In the genomic region with DNA sequence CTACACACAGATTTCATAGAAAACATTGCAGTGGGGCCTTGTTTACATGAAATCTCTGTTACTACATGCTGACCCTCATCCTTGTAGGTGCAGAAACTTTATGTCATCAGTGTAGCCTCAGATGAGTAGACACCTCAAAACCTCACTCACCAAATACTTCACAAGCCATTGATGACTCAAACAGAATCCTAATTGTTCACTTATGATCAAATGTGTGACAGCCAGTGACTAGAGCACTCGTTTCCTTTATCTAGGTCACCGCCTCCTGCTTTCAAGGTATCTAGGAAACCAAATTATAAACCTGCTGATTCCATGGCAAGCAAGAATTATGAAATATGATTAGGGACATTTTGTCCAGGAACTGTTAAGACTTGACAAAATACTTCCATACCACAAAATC, we compare ENCODE assay signal across 12 cellular contexts.
A peak's percentile ranks its signal among the peaks of the same experiment; 100 is the strongest.
DNase-seq lines count a peak whose midpoint lies in the region; ATAC-seq, FAIRE-seq and TF ChIP-seq lines count a peak whose summit lies in the region.
"Had no signal": no experiment of that assay in that cellular context is flagged by ENCODE, and none has a peak within 500 bp of the region (broad histone marks: within the 10 kb centered on the region; RNA-seq: fewer than 3 reads in every experiment).

No MANE protein-coding gene starts in this region.

- H3K36me3 ChIP-seq in bronchial epithelial cell (ENCODE audit: control insufficient read depth, insufficient read depth, low read length) = no peaks in the 10 kb centered on the region

- FAIRE-seq in bronchial epithelial cell (lab: Jason Lieb, UNC) = no peak
- FAIRE-seq: astrocyte, TTC549 had no signal

- ATAC-seq in GM19463 (IDR thresholded peaks at IDR 0.05; ENCODE audit: unreplicated experiment) (peak; percentile 96), HG03135 (IDR thresholded peaks at IDR 0.05; ENCODE audit: unreplicated experiment) (peak; percentile 91), GM21515 (IDR thresholded peaks at IDR 0.05; ENCODE audit: unreplicated experiment) (no peak)

- in situ Hi-C loops in G401 (cut with HindIII; ENCODE audit: low sequenced_read_pairs) = no loop called here

- DNase-seq in G401 (ENCODE audit: low spot score) (peak; percentile 6), bronchial epithelial cell (ENCODE audit: low read depth) (peak; percentile 61), NCI-H2081 treated with DMSO at 0.1 percent for 48 hours (lab: John Stamatoyannopoulos, UW) (no peak), GM03348 (ENCODE audit: low spot score) (no peak), GM19240 (ENCODE audit: insufficient read length, low spot score) (no peak)
- DNase-seq: DMS79 treated with DMSO at 0.1 percent for 48 hours, NCI-H524 treated with DMSO at 0.1 percent for 48 hours had no signal

- no peak for TF ChIP-seq CTCF in bronchial epithelial cell (IDR thresholded peaks at IDR 0.05; ENCODE audit: insufficient read depth, low read length, severe bottlenecking)

- H3K4me3 ChIP-seq in bronchial epithelial cell (ENCODE audit: low read depth, low read length) = no peak overlapping the region

- H3K27me3 ChIP-seq in bronchial epithelial cell (ENCODE audit: control insufficient read depth, insufficient read depth, low read length) = no peaks in the 10 kb centered on the region

Comparison
In these comparisons a context has a peak if more than half of its experiments do, and no peak if none do; other contexts are left out.
1. DNase-seq: peak in G401 (single experiment) and bronchial epithelial cell (single experiment); none in NCI-H2081 treated with DMSO at 0.1 percent for 48 hours (single experiment), GM03348 (single experiment) and GM19240 (single experiment).